ENCODE assay signal across 20 cellular contexts in genomic region chr16:50445603-50446250, GRCh38.
DNase-seq lines count a peak whose midpoint lies in the region; ATAC-seq, FAIRE-seq and TF ChIP-seq lines count a peak whose summit lies in the region.
"Had no signal": no experiment of that assay in that cellular context is flagged by ENCODE, and none has a peak within 500 bp of the region (broad histone marks: within the 10 kb centered on the region; RNA-seq: fewer than 3 reads in every experiment).

No MANE protein-coding gene starts in this region.

- DNase-seq in COLO829 (ENCODE audit: low spot score): peak; percentile 21
- DNase-seq in GM23338 (ENCODE audit: low spot score): peak; percentile 27
- peak; percentile 8 for DNase-seq in NCI-H69 (lab: John Stamatoyannopoulos, UW)
- no peak for DNase-seq in nephron progenitor cell
- DNase-seq in NCI-H82 treated with DMSO at 0.1 percent for 48 hours (lab: John Stamatoyannopoulos, UW; ENCODE audit: unreplicated experiment): no peak
- no peak for DNase-seq in RCC 7860 (ENCODE audit: low spot score)
- no peak for DNase-seq in mucosa of descending colon
- no peak for DNase-seq in NCI-H2029 treated with DMSO at 0.1 percent for 48 hours (lab: John Stamatoyannopoulos, UW)
- DNase-seq: BE2C; CD4-positive, alpha-beta memory T cell; COR-L47; DMS153; DMS79 treated with DMSO at 0.1 percent for 48 hours; EL had no signal

- H2AFZ ChIP-seq in GM23338: peak overlapping the region; percentile 66; the same call in 1 of the 2 replicates

- H3K4me1 Mint-ChIP-seq in GM23338 (peaks cover 34% of the 10 kb centered on the region), nephron progenitor cell (peaks cover 57% of the 10 kb centered on the region)

- H3K27me3 ChIP-seq in GM23338 (ENCODE audit: insufficient read depth): no peaks in the 10 kb centered on the region
- H3K27me3 ChIP-seq: BE2C had no signal

- H3K27me3 Mint-ChIP-seq in GM23338 (ENCODE audit: insufficient read depth, low read depth, poor library complexity): peaks cover 9% of the 10 kb centered on the region
- no peaks in the 10 kb centered on the region for H3K27me3 Mint-ChIP-seq in nephron progenitor cell (ENCODE audit: low read depth, poor library complexity)

- FAIRE-seq in RCC 7860 (lab: Jason Lieb, UNC): no peak
- FAIRE-seq: A549, D721Med, G401.6, GM12891, GM19239 had no signal

- H3K79me2 ChIP-seq in GM23338 (replicated peaks; ENCODE audit: insufficient read depth): no peaks in the 10 kb centered on the region

- intact Hi-C loops in mucosa of descending colon (cut with DNase I, micrococcal nuclease): no loop called here

- H3K4me3 Mint-ChIP-seq in GM23338 (no peak overlapping the region), nephron progenitor cell (no peak overlapping the region)
- H3K4me3 Mint-ChIP-seq: CD4-positive, alpha-beta memory T cell had no signal

- no peaks in the 10 kb centered on the region for H4K20me1 ChIP-seq in GM23338 (replicated peaks; ENCODE audit: insufficient read depth)

- H3K4me2 ChIP-seq in GM23338: no peak overlapping the region
- H3K4me2 ChIP-seq: A549 had no signal

- TF ChIP-seq CTCF in GM23338 (conservative IDR thresholded peaks at IDR 0.05; ENCODE audit: low read depth in 2 of 2): no peak
- TF ChIP-seq CTCF in nephron progenitor cell (IDR thresholded peaks at IDR 0.05): no peak
- TF ChIP-seq CTCF in mucosa of descending colon (IDR thresholded peaks at IDR 0.05): no peak

- H3K4me3 ChIP-seq in GM23338: no peak overlapping the region
- H3K4me3 ChIP-seq in mucosa of descending colon: no peak overlapping the region
- H3K4me3 ChIP-seq: A549 had no signal

- peak; percentile 29 for ATAC-seq in GM23338
- ATAC-seq in mucosa of descending colon: no peak
- ATAC-seq: A549 had no signal

- peaks cover 15% of the 10 kb centered on the region for H3K36me3 Mint-ChIP-seq in GM23338 (ENCODE audit: low read depth)
- no peaks in the 10 kb centered on the region for H3K36me3 Mint-ChIP-seq in nephron progenitor cell (ENCODE audit: low read depth)

- no peak overlapping the region for H3K27ac ChIP-seq in GM23338 (ENCODE audit: low read depth)
- H3K27ac ChIP-seq: A549, C4-2B had no signal

- no peaks in the 10 kb centered on the region for H3K9me2 ChIP-seq in GM23338 (ENCODE audit: insufficient read depth)

- H3F3A ChIP-seq in GM23338 (replicated peaks; ENCODE audit: low read depth): no peaks in the 10 kb centered on the region

- H3K36me3 ChIP-seq in GM23338 (ENCODE audit: insufficient read depth): no peaks in the 10 kb centered on the region
- H3K36me3 ChIP-seq in mucosa of descending colon (ENCODE audit: low read depth): no peaks in the 10 kb centered on the region
- H3K36me3 ChIP-seq: BE2C had no signal

- no peak overlapping the region for H3K27ac Mint-ChIP-seq in GM23338
- H3K27ac Mint-ChIP-seq in nephron progenitor cell: peak overlapping the region; percentile 66
- H3K27ac Mint-ChIP-seq: CD4-positive, alpha-beta memory T cell had no signal

- peaks cover 27% of the 10 kb centered on the region for H3K9me3 Mint-ChIP-seq in GM23338
- peaks cover 9% of the 10 kb centered on the region for H3K9me3 Mint-ChIP-seq in nephron progenitor cell

- H3K4me1 ChIP-seq in GM23338 (ENCODE audit: insufficient read depth): peaks cover 18% of the 10 kb centered on the region; the same call in 1 of the 2 replicates
- H3K4me1 ChIP-seq in mucosa of descending colon (ENCODE audit: low read depth): no peaks in the 10 kb centered on the region
- H3K4me1 ChIP-seq: A549, BE2C had no signal

- peaks cover 17% of the 10 kb centered on the region for H3K9me3 ChIP-seq in mucosa of descending colon
- H3K9me3 ChIP-seq: A549, BE2C had no signal

TF ChIP-seq in GM23338, 12 proteins besides CTCF, POLR2A, EP300 and RAD21 (continues in another document):
- TF ChIP-seq REST (IDR thresholded peaks at IDR 0.05; ENCODE audit: unreplicated experiment) (no peak), ZNF331 (CRISPR knock-in tag; IDR thresholded peaks at IDR 0.05; ENCODE audit: low read depth) (no peak), ETS1 (IDR thresholded peaks at IDR 0.05) (no peak)

Comparison
In these comparisons a context has a peak if more than half of its experiments do, and no peak if none do; other contexts are left out.
1. DNase-seq: peak in COLO829 (single experiment), GM23338 (single experiment) and NCI-H69 (single experiment); none in nephron progenitor cell (single experiment), NCI-H82 treated with DMSO at 0.1 percent for 48 hours (single experiment), RCC 7860 (single experiment), mucosa of descending colon (0 of 3) and NCI-H2029 treated with DMSO at 0.1 percent for 48 hours (single experiment).